8 cellular contexts compared by ENCODE assay signal in the genomic region with DNA sequence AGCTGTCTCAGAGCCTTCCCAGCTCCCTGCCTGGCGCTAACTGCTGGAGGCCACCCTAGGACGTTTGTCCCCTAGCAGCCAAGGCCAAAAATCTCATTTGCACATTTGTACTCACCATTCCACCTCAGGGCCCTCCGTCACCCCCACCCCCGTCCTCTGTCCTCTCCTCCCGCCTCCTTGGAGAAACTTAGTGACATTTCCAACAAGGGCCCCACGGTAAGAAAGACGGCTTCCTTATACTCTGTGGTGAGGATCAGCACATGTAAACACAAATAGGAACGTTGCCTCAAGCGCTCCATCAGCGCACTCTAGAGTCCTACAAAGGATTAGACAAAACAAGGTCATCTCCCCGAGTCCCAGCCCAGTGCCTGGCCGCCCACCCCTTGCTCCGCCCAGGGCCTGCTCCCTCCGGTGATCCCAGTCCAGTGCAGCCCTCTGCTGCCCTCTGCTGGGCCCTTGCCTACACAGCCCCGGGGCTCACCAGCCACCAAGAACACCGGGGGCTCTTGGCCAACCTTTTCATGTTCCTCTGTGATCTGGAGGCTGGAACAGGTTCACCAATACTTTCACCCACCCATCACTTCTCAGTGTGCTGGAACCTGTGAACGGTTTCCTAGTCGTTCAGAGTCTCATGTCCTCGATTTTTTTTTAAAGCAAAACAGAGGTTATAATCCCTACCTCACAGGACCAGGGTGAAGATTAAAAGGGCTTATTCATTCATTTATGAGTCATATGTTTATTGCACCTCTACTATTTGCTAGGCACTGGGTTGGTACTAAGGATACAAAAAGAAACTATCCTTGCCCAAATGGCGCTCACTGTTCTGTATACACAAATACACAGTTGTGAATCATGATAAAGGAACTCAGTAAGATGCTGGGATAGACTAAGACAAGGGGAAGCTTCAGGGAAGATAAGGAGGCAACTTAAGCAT. TPM values are rescaled to one million over a fixed set of nuclear protein-coding genes. Genes with fewer than 3 reads are reported as not detected.
DNase-seq lines count a peak whose midpoint lies in the region; ATAC-seq and TF ChIP-seq lines count a peak whose summit lies in the region.

No MANE protein-coding gene starts in this region.

- H3K4me1 Mint-ChIP-seq in T-helper 17 cell = peaks cover 18% of the 10 kb centered on the region

- intact Hi-C loops in left ventricle myocardium superior (cut with micrococcal nuclease) (loop anchor here (2.0 to 10.0 kb wide), 3 partner anchors 91 to 329 kb away; no protein-coding TSS in a partner anchor), prostate gland (cut with DNase I) (loop anchor here (2.0 to 10.0 kb wide), 4 partner anchors 111 to 329 kb away; no protein-coding TSS in a partner anchor)

- H3K27ac Mint-ChIP-seq in T-helper 17 cell = peak overlapping the region; percentile 47

- peaks cover 3% of the 10 kb centered on the region for H3K36me3 Mint-ChIP-seq in T-helper 17 cell (ENCODE audit: low read depth)

- peak overlapping the region; percentile 43 for H3K4me3 Mint-ChIP-seq in T-helper 17 cell

- DNase-seq in NCI-H146 treated with DMSO at 0.1 percent for 48 hours (lab: John Stamatoyannopoulos, UW; ENCODE audit: unreplicated experiment) (peak; percentile 88), T-helper 17 cell (peak; percentile 74 to 81 (median 80)), amygdala (lab: John Stamatoyannopoulos, UW) (peak; percentile 34 to 93 (median 84)), left ventricle myocardium superior (peak; percentile 97), prostate gland (ENCODE audit: low spot score) (peak; percentile 85)

- ATAC-seq in GM18498 (IDR thresholded peaks at IDR 0.05; ENCODE audit: unreplicated experiment) (peak; percentile 99), HG02938 (IDR thresholded peaks at IDR 0.05; ENCODE audit: unreplicated experiment) (peak; percentile 89), T-helper 17 cell (peak; percentile 100), left ventricle myocardium superior (peak; percentile 100)

- H3K9me3 ChIP-seq in T-helper 17 cell (ENCODE audit: control insufficient read depth, low read length, poor library complexity, severe bottlenecking) (no peaks in the 10 kb centered on the region), prostate gland (no peaks in the 10 kb centered on the region)

- 6% methylated on average over 20 of the region's 20 CpGs for WGBS in prostate gland
- 8% methylated on average over 20 of the region's 20 CpGs for WGBS in urinary bladder

- H3K4me3 ChIP-seq in prostate gland (peak overlapping the region in 1 of 2 donors; percentile 10), urinary bladder (ENCODE audit: low read depth, low read length) (no peak overlapping the region)

- TF ChIP-seq CTCF in prostate gland (IDR thresholded peaks at IDR 0.05) = peak; percentile 90 to 99 (median 96)

- H3K36me3 ChIP-seq in prostate gland (no peaks in the 10 kb centered on the region), urinary bladder (ENCODE audit: insufficient read depth) (no peaks in the 10 kb centered on the region)

- H3K27me3 Mint-ChIP-seq in T-helper 17 cell = peaks cover 20% of the 10 kb centered on the region

- H3K27ac ChIP-seq in prostate gland = peak overlapping the region; percentile 48 to 49
- peak overlapping the region; percentile 55 for H3K27ac ChIP-seq in urinary bladder (ENCODE audit: low read depth)

- H3K4me1 ChIP-seq in prostate gland (replicated peaks) (no peaks in the 10 kb centered on the region), urinary bladder (ENCODE audit: insufficient read depth) (no peaks in the 10 kb centered on the region)

- no peaks in the 10 kb centered on the region for H3K27me3 ChIP-seq in prostate gland (replicated peaks; ENCODE audit: insufficient read depth)

- TF ChIP-seq POLR2A in prostate gland (IDR thresholded peaks at IDR 0.05) = no peak

RNA-seq across cellular contexts. Expression of gene CTR9, which starts 15.2 kb away (rescaled TPM):
- total RNA-seq in T-helper 17 cell (10 to 100 TPM; 27.3 to 28.8 TPM), left ventricle myocardium superior (25.6 TPM), prostate gland (10 to 100 TPM; 23.6 to 28.3 TPM), urinary bladder (38.3 TPM)
- polyA plus RNA-seq in urinary bladder = 18.9 TPM

RNA-seq across cellular contexts. Expression of gene IRAG1, which starts 42.2 kb away (rescaled TPM):
- total RNA-seq in T-helper 17 cell (under 1 TPM; 0.17 to 0.99 TPM), left ventricle myocardium superior (5.2 TPM), prostate gland (10 to 100 TPM; 14.7 to 43.6 TPM), urinary bladder (60.1 TPM)
- polyA plus RNA-seq in urinary bladder = 75.9 TPM
